8 cellular contexts compared by ENCODE assay signal in the genomic region with DNA sequence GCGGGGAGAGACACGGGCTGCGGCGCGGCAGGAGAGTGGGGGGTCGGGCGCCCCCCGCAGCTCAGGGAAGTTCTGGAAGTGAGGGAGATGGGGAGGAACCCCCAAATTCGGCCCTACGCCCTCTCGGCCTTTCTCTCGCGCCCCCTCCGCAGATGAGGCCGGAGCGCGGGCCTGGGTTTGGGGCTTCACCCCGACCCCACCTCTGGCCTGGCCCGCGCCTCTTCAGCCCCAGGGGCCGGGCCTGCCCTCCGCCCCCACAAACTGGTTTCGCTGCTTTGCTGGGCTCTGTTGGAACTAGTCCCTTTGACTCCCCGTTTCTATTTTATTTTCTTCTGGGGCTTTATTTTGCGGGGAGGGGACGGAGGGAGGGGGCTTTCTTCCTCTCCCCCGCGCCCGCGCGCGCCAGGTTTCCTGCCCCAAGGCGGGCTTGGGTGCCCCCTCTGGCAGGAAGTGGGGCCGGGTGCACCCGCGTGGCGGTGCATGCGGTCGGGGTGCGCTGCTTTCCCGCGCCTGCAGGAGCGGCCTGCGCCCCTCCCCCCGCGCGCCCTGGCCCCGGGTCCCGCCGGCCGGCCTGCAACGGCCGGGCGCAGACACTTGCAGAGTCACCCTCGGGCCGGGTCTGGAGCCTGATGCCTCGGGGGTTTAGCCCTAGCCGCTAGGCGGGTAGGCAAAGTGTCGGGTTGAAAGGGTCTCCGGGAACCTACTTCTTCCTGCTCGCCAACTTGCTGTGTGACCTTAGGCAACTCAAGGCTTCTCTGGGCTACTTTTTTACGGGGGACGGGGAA. TPM values are rescaled to one million over a fixed set of nuclear protein-coding genes. Genes with fewer than 3 reads are reported as not detected.
A peak's percentile ranks its signal among the peaks of the same experiment; 100 is the strongest.
DNase-seq lines count a peak whose midpoint lies in the region; ATAC-seq and TF ChIP-seq lines count a peak whose summit lies in the region.

No MANE protein-coding gene starts in this region.

- peak overlapping the region; percentile 96 for H3K4me2 ChIP-seq in BLaER1

- peak overlapping the region; percentile 99 for H3K9ac ChIP-seq in BLaER1

- DNase-seq in NCI-H460 (ENCODE audit: extremely low read depth, low read depth), result peak; percentile 31
- peak; percentile 76 for DNase-seq in activated CD8-positive, alpha-beta memory T cell treated with anti-CD3 and anti-CD28 coated beads, Interleukin-2, amount 50 U/mL, for 4 hours
- DNase-seq in erythroblast (lab: John Stamatoyannopoulos, UW), result peak; percentile 89
- peak; percentile 36 for DNase-seq in myocyte (ENCODE audit: low read depth)
- DNase-seq in testis, result no peak

- TF ChIP-seq POLR2A in erythroblast (IDR thresholded peaks at IDR 0.05; ENCODE audit: low read length), result peak; percentile 33
- TF ChIP-seq POLR2A in testis (IDR thresholded peaks at IDR 0.05), result no peak

- intact Hi-C loops in testis (cut with DNase I; ENCODE audit: low total_unique reads), result no loop called here

- H3K36me3 ChIP-seq in BLaER1 (peaks cover 40% of the 10 kb centered on the region), testis (ENCODE audit: low read depth, missing control alignments) (no peaks in the 10 kb centered on the region)

- H3K27me3 ChIP-seq in BLaER1 (no peaks in the 10 kb centered on the region), testis (no peaks in the 10 kb centered on the region)

- H3K27ac ChIP-seq in BLaER1, result peak overlapping the region; percentile 100
- peak overlapping the region in 1 of 2 donors; percentile 41 for H3K27ac ChIP-seq in testis

- H3K9me3 ChIP-seq in BLaER1 (no peaks in the 10 kb centered on the region), testis (no peaks in the 10 kb centered on the region)

- WGBS in testis, 2 donors, result 12 to 13% methylated on average over 19 to 53 of the region's 64 CpGs

- peaks cover 53% of the 10 kb centered on the region for H4K20me1 ChIP-seq in BLaER1

- peak in 1 of 3 experiments; percentile 21 for TF ChIP-seq CTCF in testis (IDR thresholded peaks at IDR 0.05)

- peaks cover 58% of the 10 kb centered on the region for H3K4me1 ChIP-seq in BLaER1
- H3K4me1 ChIP-seq in testis, result no peaks in the 10 kb centered on the region

- H3K4me3 ChIP-seq in BLaER1 (peak overlapping the region; percentile 99), testis (peak overlapping the region; percentile 53 to 56)

- ATAC-seq in GM19455 (IDR thresholded peaks at IDR 0.05; ENCODE audit: unreplicated experiment) (peak; percentile 2), HG02610 (IDR thresholded peaks at IDR 0.05; ENCODE audit: unreplicated experiment) (no peak)

RNA-seq across cellular contexts. Expression of a gene that starts 1.2 kb away (rescaled TPM):
- total RNA-seq in NCI-H460 (2014; rRNA removed; shearing (Covaris generic)), result 211 and 242 TPM in 2 replicates
- 143 and 147 TPM in 2 replicates for polyA plus RNA-seq in NCI-H460 (2014; cell fraction: nucleus; rRNA removed)
- total RNA-seq in myocyte (30.4 and 37.5 TPM in 2 replicates), testis (100 to 1,000 TPM; 136 to 204 TPM)
- 27.5 TPM for polyA plus RNA-seq in myocyte (2012)
- polyA plus RNA-seq in testis (ENCODE audit: insufficient read depth, low read depth, low replicate concordance), result 184 TPM

RNA-seq across cellular contexts. Expression of a gene that starts 10.9 kb away (rescaled TPM):
- 11.2 and 12.4 TPM in 2 replicates for total RNA-seq in NCI-H460 (2014; rRNA removed; shearing (Covaris generic))
- polyA plus RNA-seq in NCI-H460 (2014; cell fraction: nucleus; rRNA removed), result 37.4 and 66.9 TPM in 2 replicates
- 21.6 and 25.5 TPM in 2 replicates for total RNA-seq in myocyte
- polyA plus RNA-seq in myocyte (2012), result 41.5 TPM
- 10 to 100 TPM; 27.6 to 35.8 TPM for total RNA-seq in testis
- 19.3 TPM for polyA plus RNA-seq in testis (ENCODE audit: insufficient read depth, low read depth, low replicate concordance)
